In the genomic region with DNA sequence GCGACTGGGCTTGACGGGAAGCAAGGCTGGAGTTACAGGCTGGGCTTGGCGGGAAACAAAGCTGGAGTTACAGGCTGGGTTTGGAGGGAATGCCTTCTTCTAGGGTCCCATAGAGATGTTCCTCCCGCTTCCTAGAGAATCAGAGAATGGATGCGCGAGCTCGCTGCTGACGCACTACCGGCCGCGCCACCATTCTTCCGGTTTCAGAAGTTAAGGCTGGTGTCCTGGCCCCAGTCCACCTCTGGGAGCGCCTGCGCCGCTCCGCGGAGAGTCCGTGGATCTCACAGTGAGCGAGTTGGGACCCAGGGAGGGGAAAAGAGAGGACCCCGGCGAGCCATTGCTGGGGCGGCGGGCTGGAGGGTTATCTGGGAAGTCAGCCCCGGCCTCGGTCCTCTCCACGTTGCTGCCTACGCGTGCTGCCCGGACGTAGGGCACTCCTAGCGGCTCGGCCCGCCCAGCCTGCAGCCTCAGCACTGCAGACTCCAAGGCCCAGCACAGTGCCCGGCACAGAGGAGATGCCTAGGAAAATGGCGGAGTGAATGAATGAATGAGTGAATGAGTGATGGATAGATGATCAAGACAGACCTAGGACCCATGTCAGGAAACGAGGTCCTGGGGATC, we compare ENCODE assay signal across 8 cellular contexts. TPM values are rescaled to one million over a fixed set of nuclear protein-coding genes. Genes with fewer than 3 reads are reported as not detected.
DNase-seq lines count a peak whose midpoint lies in the region; ATAC-seq and TF ChIP-seq lines count a peak whose summit lies in the region.

A gene (plus strand): TSS at position 206 of the 621 bp plus-strand sequence. CDS start 7,602 bp downstream, outside the sequence.

- peak; percentile 92 for DNase-seq in AG08395 (ENCODE audit: low spot score)
- DNase-seq in HS-27A (ENCODE audit: low read depth) = peak; percentile 35
- peak; percentile 5 to 57 (median 23) for DNase-seq in T-helper 2 cell
- DNase-seq in ascending aorta (ENCODE audit: low spot score in 2 of 2) = peak; percentile 21 to 90
- DNase-seq in left ventricle myocardium inferior = peak; percentile 88
- DNase-seq in prostate gland (ENCODE audit: low spot score) = peak; percentile 88
- DNase-seq in upper lobe of left lung = peak; percentile 78 to 93

- H3K4me1 ChIP-seq in ascending aorta = no peaks in the 10 kb centered on the region
- H3K4me1 ChIP-seq in left ventricle myocardium inferior = peaks cover 10% of the 10 kb centered on the region
- no peaks in the 10 kb centered on the region for H3K4me1 ChIP-seq in prostate gland (replicated peaks)
- H3K4me1 ChIP-seq in upper lobe of left lung = peaks cover 0 to 8% (median 0%) of the 10 kb centered on the region in 4 donors

- H3K36me3 ChIP-seq in ascending aorta (peaks cover 0 to 7% of the 10 kb centered on the region in 2 donors), left ventricle myocardium inferior (peaks cover 38% of the 10 kb centered on the region), prostate gland (no peaks in the 10 kb centered on the region), upper lobe of left lung (peaks cover 0 to 5% (median 2%) of the 10 kb centered on the region in 4 donors)

- intact Hi-C loops in ascending aorta (cut with DNase I) (loop anchor here (1.0 to 5.0 kb wide), 2 partner anchors 17 to 50 kb away; a partner anchor contains a TSS), left ventricle myocardium inferior (cut with micrococcal nuclease) (no loop called here), prostate gland (cut with DNase I) (loop anchor here (1.0 to 10.0 kb wide), 4 partner anchors 17 to 388 kb away; a partner anchor contains a TSS)

- H3K9me3 ChIP-seq in ascending aorta (peaks cover 29 to 36% of the 10 kb centered on the region in 2 donors), left ventricle myocardium inferior (replicated peaks) (peaks cover 60% of the 10 kb centered on the region), prostate gland (no peaks in the 10 kb centered on the region), upper lobe of left lung (peaks cover 10 to 46% (median 33%) of the 10 kb centered on the region in 4 donors)

- peak; percentile 92 to 98 for ATAC-seq in upper lobe of left lung (ENCODE audit: low FRiP score in 2 of 2)
- no peak for ATAC-seq in GM18511 (IDR thresholded peaks at IDR 0.05; ENCODE audit: unreplicated experiment)

- no peak for TF ChIP-seq EP300 in upper lobe of left lung (IDR thresholded peaks at IDR 0.05)

- H3K27me3 ChIP-seq in ascending aorta (no peaks in the 10 kb centered on the region), left ventricle myocardium inferior (ENCODE audit: low read depth) (peaks cover 19% of the 10 kb centered on the region), prostate gland (replicated peaks; ENCODE audit: insufficient read depth) (no peaks in the 10 kb centered on the region), upper lobe of left lung (no peaks in the 10 kb centered on the region)

- under 1% methylated on average over 36 of the region's 36 CpGs for WGBS in prostate gland
- 0 to 5% methylated on average over 6 to 36 of the region's 36 CpGs for WGBS in upper lobe of left lung, 2 donors

- no peak for TF ChIP-seq POLR2A in prostate gland (IDR thresholded peaks at IDR 0.05)
- no peak for TF ChIP-seq POLR2A in upper lobe of left lung (IDR thresholded peaks at IDR 0.05)

- peak in 2 of 3 experiments; percentile 22 to 32 for TF ChIP-seq CTCF in ascending aorta (IDR thresholded peaks at IDR 0.05)
- peak; percentile 61 for TF ChIP-seq CTCF in left ventricle myocardium inferior (IDR thresholded peaks at IDR 0.05; ENCODE audit: borderline replicate concordance)
- TF ChIP-seq CTCF in prostate gland (IDR thresholded peaks at IDR 0.05) = peak in 2 of 4 experiments; percentile 58 to 59
- peak; percentile 13 to 69 (median 44) for TF ChIP-seq CTCF in upper lobe of left lung (IDR thresholded peaks at IDR 0.05)

- H3K27ac ChIP-seq in ascending aorta (peak within 1 kb of the TSS; percentile 65 to 67), left ventricle myocardium inferior (replicated peaks) (peak within 1 kb of the TSS; percentile 77), prostate gland (peak within 1 kb of the TSS; percentile 53 to 75), upper lobe of left lung (peak within 1 kb of the TSS; percentile 68 to 73 (median 70))

- H3K4me3 ChIP-seq in ascending aorta (peak within 1 kb of the TSS; percentile 63 to 87), left ventricle myocardium inferior (peak within 1 kb of the TSS; percentile 85), prostate gland (peak within 1 kb of the TSS; percentile 73 to 75), upper lobe of left lung (peak within 1 kb of the TSS; percentile 68 to 97 (median 76))

RNA-seq across cellular contexts. Expression of the gene that starts here (rescaled TPM):
- 6.5 TPM for total RNA-seq in ascending aorta
- total RNA-seq in left ventricle myocardium inferior = 3.4 TPM
- total RNA-seq in prostate gland = 1 to 10 TPM; 6.5 to 9.6 TPM
- total RNA-seq in upper lobe of left lung = 1 to 10 TPM in 5 of 6 donors, under 1 TPM in 1; 1.00 to 4.7 (median 3.7) TPM

Comparison
In these comparisons a context has a peak if more than half of its experiments do, and no peak if none do; other contexts are left out.
1. DNase-seq: peak in every context shown above with its lines; median percentile 92 in AG08395; 88 in left ventricle myocardium inferior; 88 in prostate gland; 86 in upper lobe of left lung; 56 in ascending aorta; 35 in HS-27A; 23 in T-helper 2 cell.